Comparison of ENCODE assay signal across 7 cellular contexts in the genomic region with DNA sequence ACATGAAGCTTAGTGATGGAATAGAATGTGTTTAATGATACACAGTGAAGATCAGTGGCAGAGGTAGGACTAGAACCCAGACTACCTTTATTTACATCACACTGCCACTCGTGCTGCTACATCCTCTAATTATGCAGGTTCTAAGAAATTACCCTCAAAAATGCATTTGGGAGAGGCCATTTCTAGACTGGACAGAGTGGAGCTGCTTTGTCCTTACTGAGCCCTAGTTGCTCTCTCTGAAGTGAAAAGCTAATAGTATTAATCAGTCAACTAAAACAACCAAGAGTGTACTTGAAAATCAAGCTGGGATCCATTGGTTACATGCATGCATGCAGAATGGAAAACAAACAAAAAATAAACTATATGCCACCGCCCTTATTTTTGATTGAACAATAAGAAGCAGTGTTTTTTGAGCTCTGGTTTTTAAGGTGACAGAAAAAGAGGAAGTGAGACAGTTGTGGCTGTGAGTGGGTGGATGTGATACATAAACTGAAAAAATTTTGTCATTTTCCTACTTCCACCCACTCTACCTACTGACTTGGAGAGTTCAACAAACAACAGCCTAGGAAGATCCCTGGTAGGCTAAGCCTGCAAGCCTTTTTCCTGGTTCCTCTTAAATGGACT.
DNase-seq lines count a peak whose midpoint lies in the region; ATAC-seq lines count a peak whose summit lies in the region.

No MANE protein-coding gene starts in this region.

- H3K36me3 Mint-ChIP-seq in T-helper 1 cell treated with Interleukin-12 subunit alpha and Interleukin-12 subunit beta and Interleukin-4 antibody, amounts not matched to agents 30 μg/mL and 1 μg/mL, for 36 hours (ENCODE audit: low read depth) = peaks cover 6% of the 10 kb centered on the region

- H3K4me1 Mint-ChIP-seq in T-helper 1 cell treated with Interleukin-12 subunit alpha and Interleukin-12 subunit beta and Interleukin-4 antibody, amounts not matched to agents 30 μg/mL and 1 μg/mL, for 36 hours (ENCODE audit: low read depth) = peaks cover 34% of the 10 kb centered on the region

- ATAC-seq in HG02981 (IDR thresholded peaks at IDR 0.05; ENCODE audit: unreplicated experiment) = peak; percentile 67

- H3K4me3 Mint-ChIP-seq in T-helper 1 cell treated with Interleukin-12 subunit alpha and Interleukin-12 subunit beta and Interleukin-4 antibody, amounts not matched to agents 30 μg/mL and 1 μg/mL, for 36 hours = no peak overlapping the region

- peak overlapping the region; percentile 79 for H3K27ac Mint-ChIP-seq in T-helper 1 cell treated with Interleukin-12 subunit alpha and Interleukin-12 subunit beta and Interleukin-4 antibody, amounts not matched to agents 30 μg/mL and 1 μg/mL, for 36 hours

- no peaks in the 10 kb centered on the region for H3K27me3 Mint-ChIP-seq in T-helper 1 cell treated with Interleukin-12 subunit alpha and Interleukin-12 subunit beta and Interleukin-4 antibody, amounts not matched to agents 30 μg/mL and 1 μg/mL, for 36 hours (ENCODE audit: low read depth)

- DNase-seq in GM19238 (ENCODE audit: insufficient read length, low spot score) = peak; percentile 24
- peak; percentile 25 for DNase-seq in stimulated activated CD4-positive, alpha-beta T cell treated with anti-CD3 and anti-CD28 coated beads, Interleukin-1b, Interleukin-23, amount 100 ng/mL, for 48 hours
- DNase-seq in NCI-H345 (lab: John Stamatoyannopoulos, UW) = no peak
- no peak for DNase-seq in HuH-7 (ENCODE audit: low spot score)
- no peak for DNase-seq in NCI-H2171 (lab: John Stamatoyannopoulos, UW)

- peaks cover 3% of the 10 kb centered on the region for H3K9me3 Mint-ChIP-seq in T-helper 1 cell treated with Interleukin-12 subunit alpha and Interleukin-12 subunit beta and Interleukin-4 antibody, amounts not matched to agents 30 μg/mL and 1 μg/mL, for 36 hours

Comparison
In these comparisons a context has a peak if more than half of its experiments do, and no peak if none do; other contexts are left out.
1. DNase-seq: peak in GM19238 (single experiment) and stimulated activated CD4-positive, alpha-beta T cell treated with anti-CD3 and anti-CD28 coated beads, Interleukin-1b, Interleukin-23, amount 100 ng/mL, for 48 hours (single experiment); none in NCI-H345 (single experiment), HuH-7 (single experiment) and NCI-H2171 (single experiment).